In the genomic region with DNA sequence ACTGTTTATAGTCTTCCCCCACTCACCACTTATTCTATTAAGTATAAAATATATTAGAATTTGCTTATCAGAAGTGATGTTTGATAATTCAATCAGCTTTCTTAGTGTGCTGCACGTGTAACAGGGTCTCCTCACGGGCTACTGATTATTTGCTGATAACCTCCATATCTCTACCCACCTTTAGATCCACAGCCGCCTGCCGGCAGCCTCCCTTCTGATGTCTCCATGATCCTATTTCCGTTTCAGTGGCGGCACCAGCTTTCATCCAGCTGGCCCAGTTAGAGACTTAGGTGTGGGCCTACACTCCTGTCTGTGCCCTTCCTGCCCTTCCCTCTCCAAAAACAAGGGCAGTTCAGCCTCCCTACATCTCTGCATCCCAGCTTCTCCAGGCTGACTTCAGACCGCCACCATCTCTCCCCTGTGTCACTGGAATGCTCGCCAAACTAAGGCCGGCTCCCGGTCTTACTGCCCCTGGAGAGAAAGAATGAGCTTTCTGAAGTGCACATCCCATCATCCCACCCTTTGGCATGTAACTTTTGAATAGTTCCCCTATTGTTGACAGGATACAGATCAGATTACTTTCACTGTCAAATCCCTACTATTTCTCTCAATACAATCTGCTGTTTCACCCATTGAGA, we compare ENCODE assay signal across 18 cellular contexts.
"Had no signal": no experiment of that assay in that cellular context is flagged by ENCODE, and none has a peak within 500 bp of the region (broad histone marks: within the 10 kb centered on the region; RNA-seq: fewer than 3 reads in every experiment).

No MANE protein-coding gene starts in this region.

- H3K9me3 ChIP-seq: colonic mucosa, esophagus muscularis mucosa, left lung had no signal

- H3K4me1 Mint-ChIP-seq: activated B cell treated with CpG ODN at 0.5 μM for 24 hours; natural killer cell; stimulated activated naive B cell treated with anti-CD40 and anti-IgM and Interleukin-4, amounts not matched to agents 10 μg/mL and 1 μg/mL and 100 μg/mL, for 72 hours had no signal

- H3K4me3 ChIP-seq: cardiac muscle cell, colonic mucosa, esophagus muscularis mucosa, hepatocyte, left lung had no signal

- DNase-seq: activated B cell treated with CpG ODN at 0.5 μM for 24 hours; activated CD4-positive, alpha-beta T cell treated with anti-CD3 and anti-CD28 coated beads for 48 hours; activated CD8-positive, alpha-beta T cell treated with anti-CD3 and anti-CD28 coated beads for 36 hours; activated effector memory CD4-positive, alpha-beta T cell treated with Interleukin-2 at 50 U/mL for 16 hours; activated naive CD4-positive, alpha-beta T cell treated with anti-CD3 and anti-CD28 coated beads, Interleukin-2, amount 50 U/mL, for 16 hours; activated T-cell treated with anti-CD3 and anti-CD28 coated beads, Interleukin-2, amount 50 U/mL, for 4 hours; colonic mucosa; effector CD4-positive, alpha-beta T cell; left lung; natural killer cell; stimulated activated CD4-positive, alpha-beta T cell treated with anti-CD3 and anti-CD28 coated beads, Interleukin-2, amount 100 ng/mL, for 48 hours; stimulated activated naive B cell treated with anti-CD40 and anti-IgM and Interleukin-4, amounts not matched to agents 10 μg/mL and 1 μg/mL and 100 μg/mL, for 72 hours; substantia nigra; SW 1271 had no signal

- H2AFZ ChIP-seq: hepatocyte had no signal

- H3K4me3 Mint-ChIP-seq: activated B cell treated with CpG ODN at 0.5 μM for 24 hours; activated CD8-positive, alpha-beta T cell treated with anti-CD3 and anti-CD28 coated beads for 36 hours; activated T-cell treated with anti-CD3 and anti-CD28 coated beads, Interleukin-2, amount 50 U/mL, for 4 hours; natural killer cell; stimulated activated naive B cell treated with anti-CD40 and anti-IgM and Interleukin-4, amounts not matched to agents 10 μg/mL and 1 μg/mL and 100 μg/mL, for 72 hours; T-helper 2 cell treated with Interferon-gamma antibody and Interleukin-4, amounts not matched to agents 5 μg/mL and 100 μg/mL, for 36 hours had no signal

- H3K27me3 ChIP-seq: cardiac muscle cell, colonic mucosa, esophagus muscularis mucosa, hepatocyte, left lung had no signal

- H3K36me3 ChIP-seq: cardiac muscle cell, colonic mucosa, esophagus muscularis mucosa, left lung had no signal

- H3K4me1 ChIP-seq: colonic mucosa had no signal

- ATAC-seq: activated CD8-positive, alpha-beta T cell treated with anti-CD3 and anti-CD28 coated beads for 36 hours; activated T-cell treated with anti-CD3 and anti-CD28 coated beads, Interleukin-2, amount 50 U/mL, for 4 hours; left lung; natural killer cell; stimulated activated naive B cell treated with anti-CD40 and anti-IgM and Interleukin-4, amounts not matched to agents 10 μg/mL and 1 μg/mL and 100 μg/mL, for 72 hours had no signal

- H3K4me2 ChIP-seq: hepatocyte had no signal

- H3K27ac Mint-ChIP-seq: activated B cell treated with CpG ODN at 0.5 μM for 24 hours; activated CD8-positive, alpha-beta T cell treated with anti-CD3 and anti-CD28 coated beads for 36 hours; natural killer cell; stimulated activated naive B cell treated with anti-CD40 and anti-IgM and Interleukin-4, amounts not matched to agents 10 μg/mL and 1 μg/mL and 100 μg/mL, for 72 hours; T-helper 2 cell treated with Interferon-gamma antibody and Interleukin-4, amounts not matched to agents 5 μg/mL and 100 μg/mL, for 36 hours had no signal

- H3K27ac ChIP-seq: cardiac muscle cell, colonic mucosa, esophagus muscularis mucosa, hepatocyte, left lung had no signal

- H3K9me3 Mint-ChIP-seq: activated B cell treated with CpG ODN at 0.5 μM for 24 hours; activated CD8-positive, alpha-beta T cell treated with anti-CD3 and anti-CD28 coated beads for 36 hours; activated T-cell treated with anti-CD3 and anti-CD28 coated beads, Interleukin-2, amount 50 U/mL, for 4 hours; natural killer cell; stimulated activated naive B cell treated with anti-CD40 and anti-IgM and Interleukin-4, amounts not matched to agents 10 μg/mL and 1 μg/mL and 100 μg/mL, for 72 hours; T-helper 2 cell treated with Interferon-gamma antibody and Interleukin-4, amounts not matched to agents 5 μg/mL and 100 μg/mL, for 36 hours had no signal
